In genomic region chr5:88741964-88742363, GRCh38 we compare ENCODE assay signal across 21 cellular contexts.
DNase-seq lines count a peak whose midpoint lies in the region; ATAC-seq, FAIRE-seq and TF ChIP-seq lines count a peak whose summit lies in the region.
"Had no signal": no experiment of that assay in that cellular context is flagged by ENCODE, and none has a peak within 500 bp of the region (broad histone marks: within the 10 kb centered on the region; RNA-seq: fewer than 3 reads in every experiment).

No MANE protein-coding gene starts in this region.

- H3K4me3 ChIP-seq in OCI-LY3 (ENCODE audit: low read length) (0 out of 2 replicates have a peak overlapping the region, but pooled peaks have one; percentile 11), skeletal muscle tissue (ENCODE audit: low read length in 3 of 3) (no peak overlapping the region), adrenal gland (no peak overlapping the region)
- H3K4me3 ChIP-seq: A549, BLaER1, K562 had no signal

- H3K4me1 ChIP-seq in OCI-LY3 (ENCODE audit: low read length) = peaks cover 100% of the 10 kb centered on the region
- H3K4me1 ChIP-seq in skeletal muscle tissue (ENCODE audit: control insufficient read depth in 3 of 3, insufficient read depth in 3 of 3, low read length in 3 of 3) = peaks cover 38 to 46% (median 40%) of the 10 kb centered on the region in 3 donors
- H3K4me1 ChIP-seq in adrenal gland (replicated peaks in 1 of 2) = peaks cover 7 to 26% of the 10 kb centered on the region in 2 donors

- H3K9ac ChIP-seq in OCI-LY3 (ENCODE audit: low read length) (peak overlapping the region; percentile 84), skeletal muscle tissue (ENCODE audit: low read depth in 1 of 3, low read length in 3 of 3) (no peak overlapping the region)
- H3K9ac ChIP-seq: BLaER1 had no signal

- no peaks in the 10 kb centered on the region for H3K9me3 ChIP-seq in OCI-LY3 (ENCODE audit: insufficient read depth, low read length)
- H3K9me3 ChIP-seq in skeletal muscle tissue (ENCODE audit: control insufficient read depth in 3 of 3, low read length in 3 of 3) = no peaks in the 10 kb centered on the region
- H3K9me3 ChIP-seq in adrenal gland (replicated peaks in 1 of 3) = no peaks in the 10 kb centered on the region
- H3K9me3 ChIP-seq: A549, BLaER1 had no signal

- 23 to 55% (median 43%) methylated on average over 1 of the region's 1 CpG for WGBS in adrenal gland, 4 donors

- ATAC-seq in HG02588 (IDR thresholded peaks at IDR 0.05; ENCODE audit: unreplicated experiment) = peak; percentile 32
- ATAC-seq in HG03342 (IDR thresholded peaks at IDR 0.05; ENCODE audit: unreplicated experiment) = no peak
- ATAC-seq: A549, K562, SK-N-SH treated with all-trans-retinoic acid at 6 μM for 48 hours, T-cell had no signal

- peaks cover 56% of the 10 kb centered on the region for H3K79me2 ChIP-seq in OCI-LY3 (ENCODE audit: low read length)

- H3K27me3 ChIP-seq in OCI-LY3 (ENCODE audit: low read depth, low read length) (no peaks in the 10 kb centered on the region), skeletal muscle tissue (ENCODE audit: control insufficient read depth in 3 of 3, insufficient read depth in 3 of 3, low read length in 3 of 3) (no peaks in the 10 kb centered on the region), adrenal gland (no peaks in the 10 kb centered on the region)
- H3K27me3 ChIP-seq: BLaER1 had no signal

- H3K36me3 ChIP-seq in OCI-LY3 (replicated peaks; ENCODE audit: low read depth, low read length) (peaks cover 25% of the 10 kb centered on the region), skeletal muscle tissue (ENCODE audit: control insufficient read depth in 3 of 3, insufficient read depth in 3 of 3, low read length in 3 of 3) (peaks cover 6 to 19% (median 8%) of the 10 kb centered on the region in 3 donors), adrenal gland (replicated peaks in 1 of 2) (peaks cover 0 to 9% of the 10 kb centered on the region in 2 donors)

- intact Hi-C loops in adrenal gland (cut with DNase I) = no loop called here

- H3K27ac ChIP-seq in OCI-LY3 (ENCODE audit: low read length) (peak overlapping the region; percentile 100), skeletal muscle tissue (ENCODE audit: low read depth, low read length) (peak overlapping the region; percentile 3), adrenal gland (no peak overlapping the region), caudate nucleus (ENCODE audit: low read depth, low read length) (no peak overlapping the region)
- H3K27ac ChIP-seq: BLaER1 had no signal

- H2AFZ ChIP-seq in OCI-LY3 (ENCODE audit: low read depth, low read length) = no peak overlapping the region

- DNase-seq in GM12892 (ENCODE audit: insufficient read length) = no peak
- DNase-seq in adrenal gland = no peak
- DNase-seq in caudate nucleus (lab: John Stamatoyannopoulos, UW) = no peak
- DNase-seq: CD4-positive, alpha-beta memory T cell; DMS53; EL; NCI-H1694 treated with DMSO at 0.1 percent for 48 hours; NCI-H2227 treated with DMSO at 0.1 percent for 48 hours; NCI-H510A treated with DMSO at 0.1 percent for 48 hours; NCI-H774; SHP77; T-cell had no signal

- peak overlapping the region; percentile 65 for H3K4me2 ChIP-seq in OCI-LY3 (ENCODE audit: low read length)
- H3K4me2 ChIP-seq: A549, BLaER1 had no signal

- no peak for TF ChIP-seq POLR2A in GM12892 (IDR thresholded peaks at IDR 0.05; ENCODE audit: low read depth, low read length)
- TF ChIP-seq POLR2A in adrenal gland (IDR thresholded peaks at IDR 0.05) = no peak

- no peaks in the 10 kb centered on the region for H4K20me1 ChIP-seq in OCI-LY3 (ENCODE audit: insufficient read depth, low read length)

- TF ChIP-seq CTCF in OCI-LY3 (IDR thresholded peaks at IDR 0.05; ENCODE audit: low read depth, low read length) (no peak), adrenal gland (IDR thresholded peaks at IDR 0.05) (no peak)

- peak; percentile 30 for FAIRE-seq in GM12892 (lab: Jason Lieb, UNC)
- FAIRE-seq: A549, H1 had no signal

Comparison
In these comparisons a context has a peak if more than half of its experiments do, and no peak if none do; other contexts are left out.
1. H3K27ac ChIP-seq: peak in OCI-LY3 (single experiment) and skeletal muscle tissue (single experiment); none in adrenal gland (0 of 5) and caudate nucleus (single experiment).